In genomic region chr12:20969766-20970165, GRCh38 we compare ENCODE assay signal across 7 cellular contexts.
"Had no signal": no experiment of that assay in that cellular context is flagged by ENCODE, and none has a peak within 500 bp of the region (broad histone marks: within the 10 kb centered on the region; RNA-seq: fewer than 3 reads in every experiment).

No MANE protein-coding gene starts in this region.

- H3K9me3 ChIP-seq: HAP-1 had no signal

- H3K4me3 ChIP-seq: GM23248, HAP-1 had no signal

- ATAC-seq: HCT116 had no signal

- H3K9ac ChIP-seq: GM23248, KMS-11 had no signal

- H3K36me3 ChIP-seq: HAP-1 had no signal

- DNase-seq: GM23248, GOT3, H7, HFFc6 had no signal

- H2AFZ ChIP-seq: GM23248 had no signal

- H3K27ac ChIP-seq: GM23248, KMS-11 had no signal

- H3K4me2 ChIP-seq: KMS-11 had no signal

- H3K4me1 ChIP-seq: HAP-1 had no signal
